14 cellular contexts compared by ENCODE assay signal in genomic region chr14:37035401-37035800, GRCh38.
"Had no signal": no experiment of that assay in that cellular context is flagged by ENCODE, and none has a peak within 500 bp of the region (broad histone marks: within the 10 kb centered on the region; RNA-seq: fewer than 3 reads in every experiment).

No MANE protein-coding gene starts in this region.

- H3K9me3 ChIP-seq: neutrophil, right atrium auricular region, tibial nerve had no signal

- H3K27ac ChIP-seq: neutrophil, right atrium auricular region had no signal

- H3K4me2 ChIP-seq: smooth muscle cell had no signal

- H3K27me3 ChIP-seq: neutrophil, right atrium auricular region, tibial nerve had no signal

- H3K4me1 ChIP-seq: right atrium auricular region had no signal

- FAIRE-seq: TTC549 had no signal

- ATAC-seq: effector memory CD8-positive, alpha-beta T cell had no signal

- H3K4me3 ChIP-seq: right atrium auricular region, smooth muscle cell, tibial nerve had no signal

- H3K36me3 ChIP-seq: neutrophil, right atrium auricular region, tibial nerve had no signal

- DNase-seq: activated B cell treated with CpG ODN at 0.5 μM for 24 hours; activated CD4-positive, alpha-beta T cell treated with anti-CD3 and anti-CD28 coated beads, Interleukin-2, amount 50 U/mL, for 1 hour; activated gamma-delta T cell; activated T-cell treated with anti-CD3 and anti-CD28 coated beads, Interleukin-2, amount 50 U/mL, for 24 hours; cortex of kidney; effector memory CD8-positive, alpha-beta T cell; erythroblast; hippocampal formation; kidney glomerular epithelial cell had no signal
